Comparison of ENCODE assay signal across 2 cellular contexts in genomic region chr11:111823629-111824028, GRCh38.
TF ChIP-seq lines count a peak whose summit lies in the region.

No MANE protein-coding gene starts in this region.

TF ChIP-seq in GM23338, 12 proteins besides CTCF, POLR2A, EP300 and RAD21:
- TF ChIP-seq ZNF331 (CRISPR knock-in tag; IDR thresholded peaks at IDR 0.05; ENCODE audit: low read depth): no peak
- TF ChIP-seq REST (IDR thresholded peaks at IDR 0.05; ENCODE audit: unreplicated experiment): no peak
- no peak for TF ChIP-seq JUNB (IDR thresholded peaks at IDR 0.05; ENCODE audit: unreplicated experiment)
- no peak for TF ChIP-seq POLR2AphosphoS5 (IDR thresholded peaks at IDR 0.05; ENCODE audit: low read depth)
- TF ChIP-seq ZNF462 (CRISPR knock-in tag; IDR thresholded peaks at IDR 0.05): no peak
- no peak for TF ChIP-seq ZNF114 (CRISPR knock-in tag; IDR thresholded peaks at IDR 0.05)

TF ChIP-seq in liver, 16 proteins besides CTCF, POLR2A, EP300 and RAD21:
- peak; percentile 88 to 96 for TF ChIP-seq RXRA (IDR thresholded peaks at IDR 0.05)
- peak; percentile 93 for TF ChIP-seq YY1 (IDR thresholded peaks at IDR 0.05)
- peak; percentile 72 for TF ChIP-seq REST (IDR thresholded peaks at IDR 0.05)
- peak; percentile 85 for TF ChIP-seq SP1 (IDR thresholded peaks at IDR 0.05)
- peak; percentile 89 to 90 for TF ChIP-seq JUND (IDR thresholded peaks at IDR 0.05)
- TF ChIP-seq FOXA2 (IDR thresholded peaks at IDR 0.05): peak; percentile 98
- TF ChIP-seq ATF3 (IDR thresholded peaks at IDR 0.05): peak; percentile 92
- peak; percentile 95 for TF ChIP-seq FOXA1 (IDR thresholded peaks at IDR 0.05)
- peak; percentile 80 for TF ChIP-seq MAX (IDR thresholded peaks at IDR 0.05)
- TF ChIP-seq GABPA (IDR thresholded peaks at IDR 0.05 in 1 of 2, conservative IDR thresholded peaks at IDR 0.05 in 1 of 2): peak in 1 of 2 donors; percentile 54
- TF ChIP-seq TAF1 (conservative IDR thresholded peaks at IDR 0.05): no peak
- peak in 1 of 2 donors; percentile 65 for TF ChIP-seq EGR1 (IDR thresholded peaks at IDR 0.05; ENCODE audit: low read depth in 2 of 2)
- peak; percentile 93 for TF ChIP-seq ZBTB33 (IDR thresholded peaks at IDR 0.05)
- TF ChIP-seq HNF4A (conservative IDR thresholded peaks at IDR 0.05): peak; percentile 87 to 96
- TF ChIP-seq NR2F2 (IDR thresholded peaks at IDR 0.05): no peak
- peak; percentile 46 for TF ChIP-seq HNF4G (IDR thresholded peaks at IDR 0.05)
